ENCODE assay signal across 14 cellular contexts in genomic region chr1:158007949-158008386, GRCh38. TPM values are rescaled to one million over a fixed set of nuclear protein-coding genes. Genes with fewer than 3 reads are reported as not detected.
DNase-seq lines count a peak whose midpoint lies in the region; ATAC-seq, FAIRE-seq and TF ChIP-seq lines count a peak whose summit lies in the region.
"Had no signal": no experiment of that assay in that cellular context is flagged by ENCODE, and none has a peak within 500 bp of the region (broad histone marks: within the 10 kb centered on the region; RNA-seq: fewer than 3 reads in every experiment).

No MANE protein-coding gene starts in this region.

- FAIRE-seq in HTR-8/SVneo (lab: Jason Lieb, UNC) = no peak
- FAIRE-seq: H54, islet of Langerhans had no signal

- peaks cover 85% of the 10 kb centered on the region for H3K79me2 ChIP-seq in hepatocyte

- H3K4me1 ChIP-seq in hepatocyte (ENCODE audit: insufficient read depth) (peaks cover 64% of the 10 kb centered on the region), gastrocnemius medialis (peaks cover 13 to 26% of the 10 kb centered on the region in 2 donors)
- H3K4me1 ChIP-seq in effector memory CD4-positive, alpha-beta T cell (ENCODE audit: control insufficient read depth, insufficient read depth, low read length, poor library complexity, severe bottlenecking) = no peaks in the 10 kb centered on the region

- H3K36me3 ChIP-seq in WERI-Rb-1 = peaks cover 13% of the 10 kb centered on the region
- no peaks in the 10 kb centered on the region for H3K36me3 ChIP-seq in hepatocyte (replicated peaks; ENCODE audit: insufficient read depth, low read depth)
- no peaks in the 10 kb centered on the region for H3K36me3 ChIP-seq in gastrocnemius medialis
- no peaks in the 10 kb centered on the region for H3K36me3 ChIP-seq in effector memory CD4-positive, alpha-beta T cell (ENCODE audit: control insufficient read depth, insufficient read depth, low read length)
- H3K36me3 ChIP-seq: BLaER1 had no signal

- H4K20me1 ChIP-seq in hepatocyte (ENCODE audit: insufficient read depth, poor library complexity, severe bottlenecking) = no peaks in the 10 kb centered on the region

- no peaks in the 10 kb centered on the region for H3K27me3 ChIP-seq in WERI-Rb-1 (ENCODE audit: insufficient read depth, low read depth, severe bottlenecking)
- no peaks in the 10 kb centered on the region for H3K27me3 ChIP-seq in hepatocyte
- H3K27me3 ChIP-seq in gastrocnemius medialis = no peaks in the 10 kb centered on the region
- H3K27me3 ChIP-seq in effector memory CD4-positive, alpha-beta T cell (replicated peaks; ENCODE audit: control insufficient read depth, insufficient read depth, low read length, poor library complexity, severe bottlenecking) = peaks cover 4% of the 10 kb centered on the region
- H3K27me3 ChIP-seq: BLaER1 had no signal

- intact Hi-C loops in gastrocnemius medialis (cut with DNase I; ENCODE audit: low total_unique reads) = no loop called here

- in situ Hi-C loops in gastrocnemius medialis (cut with MboI; ENCODE audit: low sequenced_read_pairs in 4 of 4) = no loop called here

- H3K27ac ChIP-seq in WERI-Rb-1 = peak overlapping the region; percentile 87
- H3K27ac ChIP-seq in hepatocyte = peak overlapping the region; percentile 98
- H3K27ac ChIP-seq in gastrocnemius medialis = peak overlapping the region; percentile 56 to 79 (median 63)
- no peak overlapping the region for H3K27ac ChIP-seq in effector memory CD4-positive, alpha-beta T cell (ENCODE audit: insufficient read depth, low read length, poor library complexity, severe bottlenecking)
- H3K27ac ChIP-seq: BLaER1 had no signal

- H2AFZ ChIP-seq in hepatocyte = no peak overlapping the region

- no peak for TF ChIP-seq POLR2A in gastrocnemius medialis (IDR thresholded peaks at IDR 0.05)

- DNase-seq in Daoy (ENCODE audit: low read depth) (peak; percentile 49), WERI-Rb-1 (peak; percentile 91), hepatocyte (ENCODE audit: low spot score) (no peak), gastrocnemius medialis (no peak), HPDE6-E6E7 (ENCODE audit: extremely low spot score) (no peak), HTR-8/SVneo (ENCODE audit: insufficient read length, low spot score) (no peak)
- DNase-seq in effector memory CD4-positive, alpha-beta T cell = no peak
- DNase-seq: activated CD8-positive, alpha-beta memory T cell treated with anti-CD3 and anti-CD28 coated beads for 24 hours; retina; SW 1271 had no signal

- H3K9me3 ChIP-seq in WERI-Rb-1 (ENCODE audit: severe bottlenecking) = no peaks in the 10 kb centered on the region
- H3K9me3 ChIP-seq in hepatocyte (ENCODE audit: low read depth) = no peaks in the 10 kb centered on the region
- H3K9me3 ChIP-seq in gastrocnemius medialis = no peaks in the 10 kb centered on the region
- H3K9me3 ChIP-seq in effector memory CD4-positive, alpha-beta T cell (ENCODE audit: control insufficient read depth, low read length) = no peaks in the 10 kb centered on the region
- H3K9me3 ChIP-seq: BLaER1 had no signal

- TF ChIP-seq CTCF in WERI-Rb-1 (IDR thresholded peaks at IDR 0.05; ENCODE audit: low read depth, low read length) = no peak
- TF ChIP-seq CTCF in hepatocyte (IDR thresholded peaks at IDR 0.05; ENCODE audit: poor library complexity) = no peak
- TF ChIP-seq CTCF in gastrocnemius medialis (IDR thresholded peaks at IDR 0.05 in 4 of 5, conservative IDR thresholded peaks at IDR 0.05 in 1 of 5) = no peak

- H3K4me3 ChIP-seq in WERI-Rb-1 (ENCODE audit: low read depth, low read length) (peak overlapping the region; percentile 0), hepatocyte (no peak overlapping the region), gastrocnemius medialis (no peak overlapping the region)
- H3K4me3 ChIP-seq in effector memory CD4-positive, alpha-beta T cell (ENCODE audit: insufficient read depth, low read depth, low read length, poor library complexity, severe bottlenecking) = no peak overlapping the region
- H3K4me3 ChIP-seq: BLaER1 had no signal

- 24% methylated on average over 6 of the region's 8 CpGs for WGBS in hepatocyte (ENCODE audit: low lambda C conversion rate, missing lambda C conversion rate)

- ATAC-seq in gastrocnemius medialis (no peak), HG02938 (IDR thresholded peaks at IDR 0.05; ENCODE audit: unreplicated experiment) (no peak)

- H3K4me2 ChIP-seq in hepatocyte = peak overlapping the region; percentile 18
- H3K4me2 ChIP-seq: BLaER1 had no signal

- no peaks in the 10 kb centered on the region for H3K9me2 ChIP-seq in hepatocyte (replicated peaks; ENCODE audit: insufficient read depth)

RNA-seq across cellular contexts. Expression of gene KIRREL1, which starts 14.5 kb away (rescaled TPM):
- total RNA-seq in Daoy (2014; rRNA removed; shearing (Covaris generic)) = 42.6 and 46.0 TPM in 2 replicates
- total RNA-seq in hepatocyte (33.5 and 47.1 TPM in 2 replicates), gastrocnemius medialis (10 to 100 TPM in 1 of 4 donors, 1 to 10 TPM in 3; 2.8 to 15.1 (median 6.6) TPM)
- polyA plus RNA-seq in hepatocyte = 14.8 and 20.4 TPM in 2 replicates

Comparison
In these comparisons a context has a peak if more than half of its experiments do, and no peak if none do; other contexts are left out.
1. DNase-seq: peak in Daoy (single experiment) and WERI-Rb-1 (single experiment); none in hepatocyte (single experiment), gastrocnemius medialis (0 of 2), effector memory CD4-positive, alpha-beta T cell (0 of 3), HPDE6-E6E7 (single experiment) and HTR-8/SVneo (single experiment).